1 cellular context compared by ENCODE assay signal in genomic region chr22:19691721-19692341, GRCh38.
TF ChIP-seq lines count a peak whose summit lies in the region.

No MANE protein-coding gene starts in this region.

TF ChIP-seq in SK-N-SH treated with all-trans-retinoic acid at 6 μM for 48 hours, 23 proteins besides CTCF, POLR2A, EP300 and RAD21 (continued from another document):
- TF ChIP-seq CSRNP3 (CRISPR knock-in tag; IDR thresholded peaks at IDR 0.05), result no peak
- TF ChIP-seq GLIS3 (CRISPR knock-in tag; IDR thresholded peaks at IDR 0.05), result no peak
- no peak for TF ChIP-seq ZC3H10 (CRISPR knock-in tag; IDR thresholded peaks at IDR 0.05)
- TF ChIP-seq OSR1 (CRISPR knock-in tag; IDR thresholded peaks at IDR 0.05), result no peak
- TF ChIP-seq, protein P1, sequence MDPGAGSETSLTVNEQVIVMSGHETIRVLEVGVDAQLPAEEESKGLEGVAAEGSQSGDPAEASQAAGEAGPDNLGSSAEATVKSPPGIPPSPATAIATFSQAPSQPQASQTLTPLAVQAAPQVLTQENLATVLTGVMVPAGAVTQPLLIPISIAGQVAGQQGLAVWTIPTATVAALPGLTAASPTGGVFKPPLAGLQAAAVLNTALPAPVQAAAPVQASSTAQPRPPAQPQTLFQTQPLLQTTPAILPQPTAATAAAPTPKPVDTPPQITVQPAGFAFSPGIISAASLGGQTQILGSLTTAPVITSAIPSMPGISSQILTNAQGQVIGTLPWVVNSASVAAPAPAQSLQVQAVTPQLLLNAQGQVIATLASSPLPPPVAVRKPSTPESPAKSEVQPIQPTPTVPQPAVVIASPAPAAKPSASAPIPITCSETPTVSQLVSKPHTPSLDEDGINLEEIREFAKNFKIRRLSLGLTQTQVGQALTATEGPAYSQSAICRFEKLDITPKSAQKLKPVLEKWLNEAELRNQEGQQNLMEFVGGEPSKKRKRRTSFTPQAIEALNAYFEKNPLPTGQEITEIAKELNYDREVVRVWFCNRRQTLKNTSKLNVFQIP (CRISPR knock-in tag; IDR thresholded peaks at IDR 0.05; ENCODE audit: borderline replicate concordance, low read depth), result no peak
TF ChIP-seq in SK-N-SH treated with all-trans-retinoic acid at 6 μM for 48 hours: peak in this region for 0.
